ENCODE assay signal across 8 cellular contexts in genomic region chr2:222708274-222708710, GRCh38. TPM values are rescaled to one million over a fixed set of nuclear protein-coding genes. Genes with fewer than 3 reads are reported as not detected.
A peak's percentile ranks its signal among the peaks of the same experiment; 100 is the strongest.
DNase-seq lines count a peak whose midpoint lies in the region; ATAC-seq and TF ChIP-seq lines count a peak whose summit lies in the region.

No MANE protein-coding gene starts in this region.

- no peak overlapping the region for H3K9ac ChIP-seq in fibroblast of lung (ENCODE audit: insufficient read depth, low read length)
- H3K9ac ChIP-seq in neural progenitor cell, result no peak overlapping the region

- no peaks in the 10 kb centered on the region for H3K79me2 ChIP-seq in PC-9 (ENCODE audit: low read depth)
- H3K79me2 ChIP-seq in fibroblast of lung (ENCODE audit: control insufficient read depth, insufficient read depth, low read length), result no peaks in the 10 kb centered on the region
- no peaks in the 10 kb centered on the region for H3K79me2 ChIP-seq in neural progenitor cell (ENCODE audit: low read depth)

- H2AFZ ChIP-seq in PC-9 (peak overlapping the region; percentile 35), fibroblast of lung (ENCODE audit: low read length) (no peak overlapping the region), neural progenitor cell (replicated peaks) (no peak overlapping the region)

- no TSS peak for BruUV-seq in PC-9 (replicated peaks; lab: Mats Ljungman, UMichigan)

- peak overlapping the region; percentile 15 for H3K4me2 ChIP-seq in PC-9
- H3K4me2 ChIP-seq in fibroblast of lung (ENCODE audit: extremely low read depth, insufficient read depth, low read length), result peak overlapping the region; percentile 72
- H3K4me2 ChIP-seq in neural progenitor cell, result no peak overlapping the region

- peak overlapping the region; percentile 20 for H3K27ac ChIP-seq in PC-9
- peak overlapping the region; percentile 87 for H3K27ac ChIP-seq in fibroblast of lung (ENCODE audit: insufficient read depth, low read length)
- no peak overlapping the region for H3K27ac ChIP-seq in neural progenitor cell

- intact Hi-C loops in PC-9 (cut with micrococcal nuclease; ENCODE audit: unreplicated experiment), result loop anchor here (1.0 to 10.0 kb wide), 6 partner anchors 171 to 1247 kb away; partner anchors contain the start of gene MRPL44

- H3F3A ChIP-seq in PC-9 (ENCODE audit: insufficient read depth, low read depth) (peaks cover 22% of the 10 kb centered on the region; the same call in 1 of the 2 replicates), neural progenitor cell (ENCODE audit: low read depth) (peaks cover 10% of the 10 kb centered on the region)

- H3K27me3 ChIP-seq in PC-9 (ENCODE audit: insufficient read depth, low read depth) (no peaks in the 10 kb centered on the region), fibroblast of lung (ENCODE audit: control insufficient read depth, insufficient read depth, low read length) (no peaks in the 10 kb centered on the region), neural progenitor cell (no peaks in the 10 kb centered on the region)

- H3K36me3 ChIP-seq in PC-9 (ENCODE audit: low read depth) (no peaks in the 10 kb centered on the region), fibroblast of lung (ENCODE audit: control insufficient read depth, insufficient read depth, low read length) (no peaks in the 10 kb centered on the region), neural progenitor cell (no peaks in the 10 kb centered on the region)

- peak; percentile 77 for DNase-seq in Daoy (ENCODE audit: low read depth)
- DNase-seq in PC-9, result peak; percentile 70 to 90
- peak; percentile 85 for DNase-seq in activated T-cell treated with anti-CD3 and anti-CD28 coated beads, Interleukin-2, amount 50 U/mL, for 24 hours
- peak; percentile 59 to 83 for DNase-seq in fibroblast of lung (ENCODE audit: low read depth in 2 of 2)
- DNase-seq in neural progenitor cell (ENCODE audit: low spot score), result peak; percentile 79
- peak; percentile 43 for DNase-seq in stromal cell of bone marrow (ENCODE audit: low read depth)

- no peak overlapping the region for H3K4me3 Mint-ChIP-seq in activated T-cell treated with anti-CD3 and anti-CD28 coated beads, Interleukin-2, amount 50 U/mL, for 24 hours
- H3K4me3 Mint-ChIP-seq in neural progenitor cell, result no peak overlapping the region

- H3K9me3 Mint-ChIP-seq in activated T-cell treated with anti-CD3 and anti-CD28 coated beads, Interleukin-2, amount 50 U/mL, for 24 hours, result no peaks in the 10 kb centered on the region
- no peaks in the 10 kb centered on the region for H3K9me3 Mint-ChIP-seq in neural progenitor cell

- no peaks in the 10 kb centered on the region for H3K36me3 Mint-ChIP-seq in activated T-cell treated with anti-CD3 and anti-CD28 coated beads, Interleukin-2, amount 50 U/mL, for 24 hours (ENCODE audit: low read depth)
- H3K36me3 Mint-ChIP-seq in neural progenitor cell, result no peaks in the 10 kb centered on the region

- peaks cover 13% of the 10 kb centered on the region; the same call in 1 of the 2 replicates for H3K4me1 ChIP-seq in PC-9 (replicated peaks; ENCODE audit: insufficient read depth)
- H3K4me1 ChIP-seq in fibroblast of lung (ENCODE audit: control insufficient read depth, extremely low read depth, insufficient read depth, low read length), result peaks cover 13% of the 10 kb centered on the region
- H3K4me1 ChIP-seq in neural progenitor cell, result peaks cover 8% of the 10 kb centered on the region

- no peaks in the 10 kb centered on the region for H3K9me2 ChIP-seq in PC-9 (ENCODE audit: insufficient read depth)

- H3K27ac Mint-ChIP-seq in activated T-cell treated with anti-CD3 and anti-CD28 coated beads, Interleukin-2, amount 50 U/mL, for 24 hours, result no peak overlapping the region
- H3K27ac Mint-ChIP-seq in neural progenitor cell, result no peak overlapping the region

- peak; percentile 54 for ATAC-seq in HG03571 (IDR thresholded peaks at IDR 0.05; ENCODE audit: unreplicated experiment)
- no peak for ATAC-seq in GM21529 (IDR thresholded peaks at IDR 0.05; ENCODE audit: unreplicated experiment)

- H3K9me3 ChIP-seq in PC-9 (ENCODE audit: insufficient read depth, low read depth) (no peaks in the 10 kb centered on the region), fibroblast of lung (ENCODE audit: control insufficient read depth, insufficient read depth, low read depth, low read length) (no peaks in the 10 kb centered on the region), neural progenitor cell (ENCODE audit: low read depth) (no peaks in the 10 kb centered on the region)

- peaks cover 6% of the 10 kb centered on the region for H3K4me1 Mint-ChIP-seq in activated T-cell treated with anti-CD3 and anti-CD28 coated beads, Interleukin-2, amount 50 U/mL, for 24 hours (ENCODE audit: low read depth)
- H3K4me1 Mint-ChIP-seq in neural progenitor cell, result peaks cover 18% of the 10 kb centered on the region

- H3K4me3 ChIP-seq in PC-9, result no peak overlapping the region
- H3K4me3 ChIP-seq in fibroblast of lung (replicated peaks in 1 of 4; ENCODE audit: control extremely low read depth in 1 of 4, insufficient read depth in 1 of 4, low read depth in 3 of 4, low read length in 4 of 4), result no peak overlapping the region
- H3K4me3 ChIP-seq in neural progenitor cell, result no peak overlapping the region

- H4K20me1 ChIP-seq in PC-9 (ENCODE audit: insufficient read depth) (no peaks in the 10 kb centered on the region), fibroblast of lung (ENCODE audit: control insufficient read depth, extremely low read depth, insufficient read depth, low read length) (no peaks in the 10 kb centered on the region), neural progenitor cell (ENCODE audit: low read depth) (no peaks in the 10 kb centered on the region)

- CTCF ChIA-PET in PC-9 (lab: Charles Lee), result interaction anchor here (0.5 to 2.4 kb wide), 14 partner anchors 18 to 231 kb away, joined by 3 to 21 read pairs (median 5); no protein-coding TSS in a partner anchor

- peak; percentile 100 for TF ChIP-seq CTCF in PC-9 (conservative IDR thresholded peaks at IDR 0.05)
- TF ChIP-seq CTCF in fibroblast of lung (conservative IDR thresholded peaks at IDR 0.05 in 1 of 2, IDR thresholded peaks at IDR 0.05 in 1 of 2; ENCODE audit: low read depth in 1 of 2, low read length in 2 of 2), result peak; percentile 87 to 91
- TF ChIP-seq CTCF in neural progenitor cell (IDR thresholded peaks at IDR 0.05), result peak; percentile 99

- POLR2A ChIA-PET in PC-9 (lab: Charles Lee; ENCODE audit: unreplicated experiment), result interaction anchor here (0.6 kb wide), 1 partner anchor 15 kb away, joined by 3 read pairs; no protein-coding TSS in a partner anchor

- peaks cover 48% of the 10 kb centered on the region for H3K27me3 Mint-ChIP-seq in activated T-cell treated with anti-CD3 and anti-CD28 coated beads, Interleukin-2, amount 50 U/mL, for 24 hours
- peaks cover 13% of the 10 kb centered on the region for H3K27me3 Mint-ChIP-seq in neural progenitor cell (ENCODE audit: insufficient read depth, low read depth)

RNA-seq across cellular contexts. Expression of gene MOGAT1, which starts 36.8 kb away (rescaled TPM):
- not detected in 2 replicates for total RNA-seq in Daoy (2014; rRNA removed; shearing (Covaris generic))
- total RNA-seq in PC-9 (2021) (0.35 and 0.65 TPM in 2 replicates), fibroblast of lung (not detected in 2 replicates), neural progenitor cell (ENCODE audit: low replicate concordance) (0.62 and 2.0 TPM in 2 replicates)
- polyA plus RNA-seq in fibroblast of lung, result not detected in 2 replicates
- polyA plus RNA-seq in fibroblast of lung (2012), result not detected in 2 replicates
- polyA minus RNA-seq in fibroblast of lung (ENCODE audit: low replicate concordance), result not detected in 2 replicates

RNA-seq across cellular contexts. Expression of gene FARSB, which starts 52.4 kb away (rescaled TPM):
- 38.8 and 38.9 TPM in 2 replicates for total RNA-seq in Daoy (2014; rRNA removed; shearing (Covaris generic))
- total RNA-seq in PC-9 (2021), result 37.5 and 50.2 TPM in 2 replicates
- total RNA-seq in fibroblast of lung, result 9.4 and 9.5 TPM in 2 replicates
- polyA plus RNA-seq in fibroblast of lung, result 34.8 and 50.4 TPM in 2 replicates
- 23.6 and 35.3 TPM in 2 replicates for polyA plus RNA-seq in fibroblast of lung (2012)
- 4.9 and 9.1 TPM in 2 replicates for polyA minus RNA-seq in fibroblast of lung (ENCODE audit: low replicate concordance)
- 16.4 and 25.0 TPM in 2 replicates for total RNA-seq in neural progenitor cell (ENCODE audit: low replicate concordance)
